In the genomic region with DNA sequence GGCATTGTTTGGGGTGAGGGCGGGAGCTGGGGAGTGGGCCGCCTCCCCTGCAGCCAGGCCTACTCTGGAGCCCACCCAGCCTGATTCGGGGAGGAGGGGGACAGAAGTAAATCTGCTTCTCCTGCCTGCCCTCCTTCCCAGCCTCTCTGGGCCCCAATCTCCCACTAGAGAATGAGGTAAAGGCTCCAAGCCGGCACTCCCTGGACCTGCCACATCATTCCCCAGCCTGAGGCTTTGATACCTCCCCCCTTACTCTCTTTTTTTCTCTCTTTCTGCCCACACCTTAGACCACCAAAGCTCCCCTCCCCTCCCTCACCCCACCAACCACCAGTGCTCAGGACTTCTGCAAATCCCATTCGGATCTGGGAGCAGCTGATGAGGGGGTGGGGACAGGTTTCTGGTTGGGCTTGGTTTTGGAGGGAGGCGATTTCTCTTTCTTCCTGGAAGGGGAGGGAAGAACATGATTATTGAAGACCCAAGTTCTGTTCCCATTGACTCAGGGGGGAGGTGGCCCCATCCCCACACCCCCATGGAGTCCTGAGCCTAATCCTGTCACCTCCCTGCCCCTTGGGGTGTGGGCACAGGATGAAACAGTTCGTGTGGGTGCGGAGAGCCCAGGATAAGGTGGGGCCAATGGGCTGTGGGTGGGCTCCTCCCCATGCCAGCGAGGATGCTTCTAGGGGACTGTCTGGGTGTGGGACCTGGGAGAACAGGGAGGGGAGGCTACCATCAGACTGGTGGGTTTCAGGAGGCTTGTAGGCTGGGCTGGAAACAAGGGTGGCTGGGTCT, we compare ENCODE assay signal across 8 cellular contexts. TPM values are rescaled to one million over a fixed set of nuclear protein-coding genes. Genes with fewer than 3 reads are reported as not detected.
DNase-seq lines count a peak whose midpoint lies in the region; ATAC-seq and TF ChIP-seq lines count a peak whose summit lies in the region.

No MANE protein-coding gene starts in this region.

- H3K4me3 ChIP-seq in gastroesophageal sphincter, result peak overlapping the region; percentile 84 to 100
- H3K4me3 ChIP-seq in sigmoid colon, result peak overlapping the region; percentile 81 to 100 (median 98)

- no peak for ATAC-seq in activated CD8-positive, alpha-beta memory T cell treated with anti-CD3 and anti-CD28 coated beads, Interleukin-2, amount 10 ng/mL, durations not matched to agents 7 days and 5 days
- ATAC-seq in gastroesophageal sphincter, result no peak
- no peak for ATAC-seq in GM21723 (IDR thresholded peaks at IDR 0.05; ENCODE audit: unreplicated experiment)
- no peak for ATAC-seq in HG03378 (IDR thresholded peaks at IDR 0.05; ENCODE audit: unreplicated experiment)

- DNase-seq in T-helper 1 cell (no peak), sigmoid colon (no peak), kidney tubule cell (ENCODE audit: low spot score) (no peak)
- no peak for DNase-seq in activated CD8-positive, alpha-beta memory T cell treated with anti-CD3 and anti-CD28 coated beads, Interleukin-2, amount 10 ng/mL, durations not matched to agents 7 days and 5 days

- TF ChIP-seq POLR2A in gastroesophageal sphincter (IDR thresholded peaks at IDR 0.05) (no peak), sigmoid colon (IDR thresholded peaks at IDR 0.05) (no peak)

- no peaks in the 10 kb centered on the region for H3K27me3 ChIP-seq in gastroesophageal sphincter
- H3K27me3 ChIP-seq in sigmoid colon, result no peaks in the 10 kb centered on the region

- H3K36me3 ChIP-seq in gastroesophageal sphincter (no peaks in the 10 kb centered on the region), sigmoid colon (no peaks in the 10 kb centered on the region)

- H3K27ac Mint-ChIP-seq in T-helper 1 cell treated with Interleukin-12 subunit alpha and Interleukin-12 subunit beta and Interleukin-4 antibody, amounts not matched to agents 30 μg/mL and 1 μg/mL, for 36 hours, result peak overlapping the region; percentile 83
- H3K27ac Mint-ChIP-seq in activated CD8-positive, alpha-beta memory T cell treated with anti-CD3 and anti-CD28 coated beads, Interleukin-2, amount 10 ng/mL, durations not matched to agents 7 days and 5 days, result peak overlapping the region; percentile 81

- peaks cover 27% of the 10 kb centered on the region for H3K36me3 Mint-ChIP-seq in T-helper 1 cell treated with Interleukin-12 subunit alpha and Interleukin-12 subunit beta and Interleukin-4 antibody, amounts not matched to agents 30 μg/mL and 1 μg/mL, for 36 hours (ENCODE audit: low read depth)
- peaks cover 29% of the 10 kb centered on the region for H3K36me3 Mint-ChIP-seq in activated CD8-positive, alpha-beta memory T cell treated with anti-CD3 and anti-CD28 coated beads, Interleukin-2, amount 10 ng/mL, durations not matched to agents 7 days and 5 days

- intact Hi-C loops in sigmoid colon (cut with DNase I), result no loop called here

- peak overlapping the region; percentile 96 to 100 (median 100) for H3K27ac ChIP-seq in gastroesophageal sphincter
- H3K27ac ChIP-seq in sigmoid colon, result peak overlapping the region; percentile 98 to 100 (median 100)

- H3K27me3 Mint-ChIP-seq in T-helper 1 cell treated with Interleukin-12 subunit alpha and Interleukin-12 subunit beta and Interleukin-4 antibody, amounts not matched to agents 30 μg/mL and 1 μg/mL, for 36 hours (ENCODE audit: low read depth), result no peaks in the 10 kb centered on the region
- H3K27me3 Mint-ChIP-seq in activated CD8-positive, alpha-beta memory T cell treated with anti-CD3 and anti-CD28 coated beads, Interleukin-2, amount 10 ng/mL, durations not matched to agents 7 days and 5 days, result no peaks in the 10 kb centered on the region

- H3K9me3 Mint-ChIP-seq in T-helper 1 cell treated with Interleukin-12 subunit alpha and Interleukin-12 subunit beta and Interleukin-4 antibody, amounts not matched to agents 30 μg/mL and 1 μg/mL, for 36 hours, result no peaks in the 10 kb centered on the region
- H3K9me3 Mint-ChIP-seq in activated CD8-positive, alpha-beta memory T cell treated with anti-CD3 and anti-CD28 coated beads, Interleukin-2, amount 10 ng/mL, durations not matched to agents 7 days and 5 days (ENCODE audit: low read depth), result no peaks in the 10 kb centered on the region

- 0% methylated on average over 3 of the region's 9 CpGs for WGBS in gastroesophageal sphincter (ENCODE audit: low coverage in 1 of 2), 2 donors
- WGBS in sigmoid colon, 2 donors, result 17 to 28% methylated on average over 9 of the region's 9 CpGs

- H3K9me3 ChIP-seq in gastroesophageal sphincter, result no peaks in the 10 kb centered on the region
- no peaks in the 10 kb centered on the region for H3K9me3 ChIP-seq in sigmoid colon

- no peak for TF ChIP-seq EP300 in gastroesophageal sphincter (IDR thresholded peaks at IDR 0.05)
- no peak for TF ChIP-seq EP300 in sigmoid colon (IDR thresholded peaks at IDR 0.05)

- CTCF ChIA-PET in activated CD8-positive, alpha-beta memory T cell treated with anti-CD3 and anti-CD28 coated beads, Interleukin-2, amount 10 ng/mL, durations not matched to agents 7 days and 5 days (lab: Charles Lee), result interaction anchor here (0.6 to 5.5 kb wide), 3 partner anchors 22 to 66 kb away, joined by 3 to 30 read pairs (median 8); no protein-coding TSS in a partner anchor

- H3K4me1 ChIP-seq in gastroesophageal sphincter (peaks cover 0 to 83% (median 51%) of the 10 kb centered on the region in 3 donors), sigmoid colon (peaks cover 0 to 75% (median 66%) of the 10 kb centered on the region in 4 donors)

- peaks cover 58% of the 10 kb centered on the region for H3K4me1 Mint-ChIP-seq in T-helper 1 cell treated with Interleukin-12 subunit alpha and Interleukin-12 subunit beta and Interleukin-4 antibody, amounts not matched to agents 30 μg/mL and 1 μg/mL, for 36 hours (ENCODE audit: low read depth)
- H3K4me1 Mint-ChIP-seq in activated CD8-positive, alpha-beta memory T cell treated with anti-CD3 and anti-CD28 coated beads, Interleukin-2, amount 10 ng/mL, durations not matched to agents 7 days and 5 days, result peaks cover 68% of the 10 kb centered on the region

- peak overlapping the region; percentile 80 for H3K4me3 Mint-ChIP-seq in T-helper 1 cell treated with Interleukin-12 subunit alpha and Interleukin-12 subunit beta and Interleukin-4 antibody, amounts not matched to agents 30 μg/mL and 1 μg/mL, for 36 hours
- H3K4me3 Mint-ChIP-seq in activated CD8-positive, alpha-beta memory T cell treated with anti-CD3 and anti-CD28 coated beads, Interleukin-2, amount 10 ng/mL, durations not matched to agents 7 days and 5 days, result peak overlapping the region; percentile 91

- no peak for TF ChIP-seq CTCF in gastroesophageal sphincter (IDR thresholded peaks at IDR 0.05)
- TF ChIP-seq CTCF in sigmoid colon (IDR thresholded peaks at IDR 0.05), result no peak

RNA-seq across cellular contexts. Expression of gene MAP7D1, which starts 1.3 kb away (rescaled TPM):
- 100 to 1,000 TPM; 238 to 252 TPM for total RNA-seq in activated CD8-positive, alpha-beta memory T cell treated with anti-CD3 and anti-CD28 coated beads, Interleukin-2, amount 10 ng/mL, durations not matched to agents 7 days and 5 days
- total RNA-seq in gastroesophageal sphincter (100 to 1,000 TPM; 147 to 243 (median 172) TPM), sigmoid colon (100 to 1,000 TPM; 104 to 226 (median 129) TPM)
- polyA plus RNA-seq in sigmoid colon, result 10 to 100 TPM; 31.8 to 60.9 (median 57.1) TPM

RNA-seq across cellular contexts. Expression of gene TRAPPC3, which starts 8.0 kb away (rescaled TPM):
- total RNA-seq in activated CD8-positive, alpha-beta memory T cell treated with anti-CD3 and anti-CD28 coated beads, Interleukin-2, amount 10 ng/mL, durations not matched to agents 7 days and 5 days, result 10 to 100 TPM; 56.5 to 68.3 TPM
- total RNA-seq in gastroesophageal sphincter (100 to 1,000 TPM; 102 to 166 (median 129) TPM), sigmoid colon (100 to 1,000 TPM; 108 to 177 (median 129) TPM)
- 100 to 1,000 TPM in 1 of 3 donors, 10 to 100 TPM in 2; 75.1 to 102 (median 80.9) TPM for polyA plus RNA-seq in sigmoid colon

RNA-seq across cellular contexts. Expression of gene COL8A2, which starts 32.3 kb away (rescaled TPM):
- not detected for total RNA-seq in activated CD8-positive, alpha-beta memory T cell treated with anti-CD3 and anti-CD28 coated beads, Interleukin-2, amount 10 ng/mL, durations not matched to agents 7 days and 5 days
- total RNA-seq in gastroesophageal sphincter (10 to 100 TPM; 43.3 to 57.8 (median 50.6) TPM), sigmoid colon (10 to 100 TPM in 1 of 4 donors, 1 to 10 TPM in 3; 1.8 to 13.0 (median 4.3) TPM)
- polyA plus RNA-seq in sigmoid colon, result 1 to 10 TPM in 2 of 3 donors, under 1 TPM in 1; 0.60 to 3.2 (median 2.4) TPM
